In genomic region chr2:230905448-230906430, GRCh38 we compare ENCODE assay signal across 8 cellular contexts. TPM values are rescaled to one million over a fixed set of nuclear protein-coding genes. Genes with fewer than 3 reads are reported as not detected.
A peak's percentile ranks its signal among the peaks of the same experiment; 100 is the strongest.
DNase-seq lines count a peak whose midpoint lies in the region; ATAC-seq lines count a peak whose summit lies in the region.

No MANE protein-coding gene starts in this region.

- H3K4me3 ChIP-seq in H7 (ENCODE audit: insufficient read depth, low read depth, low read length), result no peak overlapping the region

- ATAC-seq in HG03159 (IDR thresholded peaks at IDR 0.05; ENCODE audit: unreplicated experiment), result no peak

- DNase-seq in H7 (peak; percentile 56), Ammon's horn (ENCODE audit: low spot score) (no peak), NCI-H748 treated with DMSO at 0.1 percent for 48 hours (lab: John Stamatoyannopoulos, UW) (no peak), NCI-H2171 treated with DMSO at 0.1 percent for 48 hours (lab: John Stamatoyannopoulos, UW) (no peak)
- peak; percentile 88 to 91 for DNase-seq in activated CD4-positive, alpha-beta T cell treated with anti-CD3 and anti-CD28 coated beads, Interleukin-2, amount 50 U/mL, for 4 hours
- DNase-seq in effector CD8-positive, alpha-beta T cell (lab: John Stamatoyannopoulos, UW), result peak; percentile 67
- peak; percentile 79 to 84 for DNase-seq in stimulated activated CD4-positive, alpha-beta T cell treated with anti-CD3 and anti-CD28 coated beads, Interleukin-4, amount 100 ng/mL, for 48 hours (ENCODE audit: low read depth in 2 of 2)

- H3K36me3 ChIP-seq in H7 (replicated peaks; ENCODE audit: control insufficient read depth, insufficient read depth, low read length), result no peaks in the 10 kb centered on the region

- H3K27me3 ChIP-seq in H7 (ENCODE audit: control insufficient read depth, insufficient read depth, low read length), result no peaks in the 10 kb centered on the region; the same call in 1 of the 2 replicates

RNA-seq across cellular contexts. Expression of gene GPR55, which starts 19.3 kb away (rescaled TPM):
- total RNA-seq in H7 (2014; rRNA removed; shearing (Covaris generic)), result 0.04 TPM in 1 of 2 replicates, not detected in the other

RNA-seq across cellular contexts. Expression of gene ITM2C, which starts 41.0 kb away (rescaled TPM):
- total RNA-seq in H7 (2014; rRNA removed; shearing (Covaris generic)), result 392 and 393 TPM in 2 replicates

Comparison
In these comparisons a context has a peak if more than half of its experiments do, and no peak if none do; other contexts are left out.
1. DNase-seq: peak in H7 (single experiment), activated CD4-positive, alpha-beta T cell treated with anti-CD3 and anti-CD28 coated beads, Interleukin-2, amount 50 U/mL, for 4 hours (2 of 2), effector CD8-positive, alpha-beta T cell (single experiment) and stimulated activated CD4-positive, alpha-beta T cell treated with anti-CD3 and anti-CD28 coated beads, Interleukin-4, amount 100 ng/mL, for 48 hours (2 of 2); none in Ammon's horn (single experiment), NCI-H748 treated with DMSO at 0.1 percent for 48 hours (single experiment) and NCI-H2171 treated with DMSO at 0.1 percent for 48 hours (single experiment).